In genomic region chr3:13013994-13014754, GRCh38 we compare ENCODE assay signal across 9 cellular contexts. TPM values are rescaled to one million over a fixed set of nuclear protein-coding genes. Genes with fewer than 3 reads are reported as not detected.
A peak's percentile ranks its signal among the peaks of the same experiment; 100 is the strongest.
DNase-seq lines count a peak whose midpoint lies in the region; ATAC-seq, FAIRE-seq and TF ChIP-seq lines count a peak whose summit lies in the region.
"Had no signal": no experiment of that assay in that cellular context is flagged by ENCODE, and none has a peak within 500 bp of the region (broad histone marks: within the 10 kb centered on the region; RNA-seq: fewer than 3 reads in every experiment).

No MANE protein-coding gene starts in this region.

- POLR2A ChIA-PET in WTC11 (lab: Charles Lee), result no interaction called here

- peak; percentile 45; the same call in 1 of the 2 replicates for TF ChIP-seq POLR2A in GM12891 (IDR thresholded peaks at IDR 0.05; ENCODE audit: low read depth, low read length)

- H3K9me3 Mint-ChIP-seq in WTC11, result no peaks in the 10 kb centered on the region

- no peak for DNase-seq in GM12891 (ENCODE audit: insufficient read length, low spot score)
- DNase-seq in T-helper 17 cell, result peak in 2 of 3 donors; percentile 26 to 43
- peak; percentile 56 for DNase-seq in central memory CD4-positive, alpha-beta T cell
- DNase-seq in stimulated activated CD4-positive, alpha-beta T cell treated with anti-CD3 and anti-CD28 coated beads, Interleukin-4, amount 100 ng/mL, for 1 hour, result peak; percentile 49
- no peak for DNase-seq in WTC11 (ENCODE audit: low spot score)
- no peak for DNase-seq in AG08395 (ENCODE audit: low spot score)

- H3K27ac Mint-ChIP-seq in T-helper 17 cell (peak overlapping the region; percentile 100), WTC11 (no peak overlapping the region)

- H3K4me3 Mint-ChIP-seq in T-helper 17 cell (peak overlapping the region; percentile 100), WTC11 (no peak overlapping the region)

- TF ChIP-seq CTCF in WTC11 (IDR thresholded peaks at IDR 0.05), result no peak

- peaks cover 63% of the 10 kb centered on the region for H3K4me1 Mint-ChIP-seq in T-helper 17 cell
- peaks cover 48% of the 10 kb centered on the region for H3K4me1 Mint-ChIP-seq in WTC11

- CTCF ChIA-PET in WTC11 (lab: Charles Lee), result interaction anchor here (4.3 kb wide), 1 partner anchor 30 kb away, joined by 15 read pairs; no protein-coding TSS in a partner anchor

- H3K36me3 Mint-ChIP-seq in T-helper 17 cell (ENCODE audit: low read depth) (peaks cover 5% of the 10 kb centered on the region), WTC11 (no peaks in the 10 kb centered on the region)

- peak; percentile 75 for FAIRE-seq in GM12891 (lab: Jason Lieb, UNC)
- FAIRE-seq: islet of Langerhans had no signal

- H3K9me3 ChIP-seq in T-helper 17 cell (ENCODE audit: control insufficient read depth, low read length, poor library complexity, severe bottlenecking), result no peaks in the 10 kb centered on the region

- H3K27me3 Mint-ChIP-seq in T-helper 17 cell, result no peaks in the 10 kb centered on the region
- no peaks in the 10 kb centered on the region for H3K27me3 Mint-ChIP-seq in WTC11 (ENCODE audit: low read depth)

- ATAC-seq in T-helper 17 cell (peak; percentile 40), WTC11 (no peak), HG03565 (IDR thresholded peaks at IDR 0.05; ENCODE audit: unreplicated experiment) (no peak), HG02678 (IDR thresholded peaks at IDR 0.05; ENCODE audit: unreplicated experiment) (no peak)

TF ChIP-seq in GM12891, 5 proteins besides CTCF, POLR2A, EP300 and RAD21:
- TF ChIP-seq TAF1 (IDR thresholded peaks at IDR 0.05; ENCODE audit: low read depth, low read length) (no peak), POLR2AphosphoS5 (IDR thresholded peaks at IDR 0.05; ENCODE audit: low read depth, low read length) (0 out of 2 replicates have a peak, but pooled peaks have one; percentile 27), PAX5 (IDR thresholded peaks at IDR 0.05; ENCODE audit: insufficient read depth, low read length, severe bottlenecking) (no peak), SPI1 (IDR thresholded peaks at IDR 0.05; ENCODE audit: low read depth, low read length) (no peak)

TF ChIP-seq in WTC11, 78 proteins besides CTCF, POLR2A, EP300 and RAD21:
- TF ChIP-seq GRHL2 (CRISPR knock-in tag; IDR thresholded peaks at IDR 0.05; ENCODE audit: insufficient replicate concordance, severe bottlenecking), result no peak
- no peak for TF ChIP-seq ETV6 (CRISPR knock-in tag; IDR thresholded peaks at IDR 0.05)
- no peak for TF ChIP-seq ELF4 (CRISPR knock-in tag; IDR thresholded peaks at IDR 0.05; ENCODE audit: low read depth)
- TF ChIP-seq OVOL2 (CRISPR knock-in tag; IDR thresholded peaks at IDR 0.05; ENCODE audit: borderline replicate concordance), result no peak
- no peak for TF ChIP-seq SP1 (CRISPR knock-in tag; conservative IDR thresholded peaks at IDR 0.05)
- TF ChIP-seq ZBTB43 (CRISPR knock-in tag; IDR thresholded peaks at IDR 0.05), result no peak
- TF ChIP-seq ZNF423 (CRISPR knock-in tag; IDR thresholded peaks at IDR 0.05), result no peak
- TF ChIP-seq, protein P1, sequence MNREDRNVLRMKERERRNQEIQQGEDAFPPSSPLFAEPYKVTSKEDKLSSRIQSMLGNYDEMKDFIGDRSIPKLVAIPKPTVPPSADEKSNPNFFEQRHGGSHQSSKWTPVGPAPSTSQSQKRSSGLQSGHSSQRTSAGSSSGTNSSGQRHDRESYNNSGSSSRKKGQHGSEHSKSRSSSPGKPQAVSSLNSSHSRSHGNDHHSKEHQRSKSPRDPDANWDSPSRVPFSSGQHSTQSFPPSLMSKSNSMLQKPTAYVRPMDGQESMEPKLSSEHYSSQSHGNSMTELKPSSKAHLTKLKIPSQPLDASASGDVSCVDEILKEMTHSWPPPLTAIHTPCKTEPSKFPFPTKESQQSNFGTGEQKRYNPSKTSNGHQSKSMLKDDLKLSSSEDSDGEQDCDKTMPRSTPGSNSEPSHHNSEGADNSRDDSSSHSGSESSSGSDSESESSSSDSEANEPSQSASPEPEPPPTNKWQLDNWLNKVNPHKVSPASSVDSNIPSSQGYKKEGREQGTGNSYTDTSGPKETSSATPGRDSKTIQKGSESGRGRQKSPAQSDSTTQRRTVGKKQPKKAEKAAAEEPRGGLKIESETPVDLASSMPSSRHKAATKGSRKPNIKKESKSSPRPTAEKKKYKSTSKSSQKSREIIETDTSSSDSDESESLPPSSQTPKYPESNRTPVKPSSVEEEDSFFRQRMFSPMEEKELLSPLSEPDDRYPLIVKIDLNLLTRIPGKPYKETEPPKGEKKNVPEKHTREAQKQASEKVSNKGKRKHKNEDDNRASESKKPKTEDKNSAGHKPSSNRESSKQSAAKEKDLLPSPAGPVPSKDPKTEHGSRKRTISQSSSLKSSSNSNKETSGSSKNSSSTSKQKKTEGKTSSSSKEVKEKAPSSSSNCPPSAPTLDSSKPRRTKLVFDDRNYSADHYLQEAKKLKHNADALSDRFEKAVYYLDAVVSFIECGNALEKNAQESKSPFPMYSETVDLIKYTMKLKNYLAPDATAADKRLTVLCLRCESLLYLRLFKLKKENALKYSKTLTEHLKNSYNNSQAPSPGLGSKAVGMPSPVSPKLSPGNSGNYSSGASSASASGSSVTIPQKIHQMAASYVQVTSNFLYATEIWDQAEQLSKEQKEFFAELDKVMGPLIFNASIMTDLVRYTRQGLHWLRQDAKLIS (CRISPR knock-in tag; IDR thresholded peaks at IDR 0.05; ENCODE audit: borderline replicate concordance), result no peak
- TF ChIP-seq, protein P2, sequence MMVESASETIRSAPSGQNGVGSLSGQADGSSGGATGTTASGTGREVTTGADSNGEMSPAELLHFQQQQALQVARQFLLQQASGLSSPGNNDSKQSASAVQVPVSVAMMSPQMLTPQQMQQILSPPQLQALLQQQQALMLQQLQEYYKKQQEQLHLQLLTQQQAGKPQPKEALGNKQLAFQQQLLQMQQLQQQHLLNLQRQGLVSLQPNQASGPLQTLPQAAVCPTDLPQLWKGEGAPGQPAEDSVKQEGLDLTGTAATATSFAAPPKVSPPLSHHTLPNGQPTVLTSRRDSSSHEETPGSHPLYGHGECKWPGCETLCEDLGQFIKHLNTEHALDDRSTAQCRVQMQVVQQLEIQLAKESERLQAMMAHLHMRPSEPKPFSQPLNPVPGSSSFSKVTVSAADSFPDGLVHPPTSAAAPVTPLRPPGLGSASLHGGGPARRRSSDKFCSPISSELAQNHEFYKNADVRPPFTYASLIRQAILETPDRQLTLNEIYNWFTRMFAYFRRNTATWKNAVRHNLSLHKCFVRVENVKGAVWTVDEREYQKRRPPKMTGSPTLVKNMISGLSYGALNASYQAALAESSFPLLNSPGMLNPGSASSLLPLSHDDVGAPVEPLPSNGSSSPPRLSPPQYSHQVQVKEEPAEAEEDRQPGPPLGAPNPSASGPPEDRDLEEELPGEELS (CRISPR knock-in tag; IDR thresholded peaks at IDR 0.05), result no peak

RNA-seq across cellular contexts. Expression of gene IQSEC1, which starts 59.1 kb away (rescaled TPM):
- 18.2 TPM for polyA plus RNA-seq in GM12891 (2012; ENCODE audit: low read depth, missing spikeins)
- total RNA-seq in T-helper 17 cell (100 to 1,000 TPM; 114 to 128 TPM), WTC11 (2021) (35.0 to 37.2 TPM (median 36.4 TPM) in 3 replicates)

Comparison
In these comparisons a context has a peak if more than half of its experiments do, and no peak if none do; other contexts are left out.
1. DNase-seq: peak in T-helper 17 cell (2 of 3), central memory CD4-positive, alpha-beta T cell (single experiment) and stimulated activated CD4-positive, alpha-beta T cell treated with anti-CD3 and anti-CD28 coated beads, Interleukin-4, amount 100 ng/mL, for 1 hour (single experiment); none in GM12891 (single experiment), WTC11 (single experiment) and AG08395 (single experiment).